In the genomic region with DNA sequence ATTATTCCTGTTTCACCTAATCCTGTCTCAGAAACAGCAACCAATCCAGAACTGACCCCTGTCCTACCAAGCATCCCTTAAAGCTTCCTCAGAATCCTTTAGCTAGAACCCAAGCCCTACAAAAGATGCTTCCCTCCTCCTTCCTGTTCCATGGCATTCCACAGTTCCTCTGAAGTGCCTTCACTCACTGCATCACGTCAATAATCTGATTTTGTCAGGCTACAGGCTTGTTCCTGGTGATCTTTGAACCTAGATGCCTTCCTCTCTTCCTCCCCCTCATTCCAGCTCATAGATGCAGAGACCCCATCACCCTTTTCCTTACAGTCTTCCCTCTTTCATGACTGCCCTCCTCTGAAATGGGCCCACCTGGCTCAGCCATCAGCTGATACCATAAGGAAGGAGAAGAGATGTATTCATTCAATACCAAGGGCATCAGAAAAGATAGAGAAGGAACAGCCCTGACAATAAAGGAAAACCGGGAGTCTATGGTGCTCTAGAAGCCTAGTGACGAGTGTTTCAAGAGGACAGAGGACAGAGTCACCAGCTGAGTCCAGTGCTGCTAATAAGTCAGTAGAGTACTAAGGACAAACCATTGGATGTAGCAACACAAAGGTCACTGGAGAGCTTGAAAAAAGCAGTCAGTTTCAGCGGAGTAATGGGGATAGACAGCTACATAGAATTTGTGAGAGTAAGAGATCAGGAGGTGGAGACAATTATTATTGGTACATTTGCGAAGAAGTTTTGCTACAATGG, we compare ENCODE assay signal across 23 cellular contexts.
A peak's percentile ranks its signal among the peaks of the same experiment; 100 is the strongest.
DNase-seq lines count a peak whose midpoint lies in the region; ATAC-seq, FAIRE-seq and TF ChIP-seq lines count a peak whose summit lies in the region.
"Had no signal": no experiment of that assay in that cellular context is flagged by ENCODE, and none has a peak within 500 bp of the region (broad histone marks: within the 10 kb centered on the region; RNA-seq: fewer than 3 reads in every experiment).

No MANE protein-coding gene starts in this region.

- no peak for TF ChIP-seq CTCF in CD8-positive, alpha-beta T cell (IDR thresholded peaks at IDR 0.05)
- no peak for TF ChIP-seq CTCF in K562 (IDR thresholded peaks at IDR 0.05 in 2 of 3, conservative IDR thresholded peaks at IDR 0.05 in 1 of 3; ENCODE audit: insufficient read depth in 2 of 3, low read depth in 1 of 3, low read length in 3 of 3)
- TF ChIP-seq CTCF in WERI-Rb-1 (IDR thresholded peaks at IDR 0.05; ENCODE audit: low read depth, low read length): no peak

- H3K36me3 Mint-ChIP-seq in activated T-cell treated with anti-CD3 and anti-CD28 coated beads, Interleukin-2, amount 50 U/mL, for 24 hours (ENCODE audit: low read depth): peaks cover 16% of the 10 kb centered on the region
- no peaks in the 10 kb centered on the region for H3K36me3 Mint-ChIP-seq in activated T-cell treated with anti-CD3 and anti-CD28 coated beads, Interleukin-2, amount 50 U/mL, for 72 hours (ENCODE audit: insufficient read depth in 2 of 2)
- peaks cover 35% of the 10 kb centered on the region for H3K36me3 Mint-ChIP-seq in CD8-positive, alpha-beta T cell
- H3K36me3 Mint-ChIP-seq in stimulated activated effector memory CD8-positive, alpha-beta T cell treated with anti-CD3 and anti-CD28 coated beads, Interleukin-12 subunit alpha, Interleukin-12 subunit beta, amount 100 ng/mL, for 72 hours: no peaks in the 10 kb centered on the region

- H3K27ac ChIP-seq in CD8-positive, alpha-beta T cell (ENCODE audit: low read depth, low read length): no peak overlapping the region
- H3K27ac ChIP-seq in K562 (ENCODE audit: extremely low read depth, low read depth, low read length): no peak overlapping the region
- no peak overlapping the region for H3K27ac ChIP-seq in WERI-Rb-1
- H3K27ac ChIP-seq: 22Rv1 had no signal

- H3K27me3 Mint-ChIP-seq in activated T-cell treated with anti-CD3 and anti-CD28 coated beads, Interleukin-2, amount 50 U/mL, for 24 hours: no peaks in the 10 kb centered on the region
- no peaks in the 10 kb centered on the region for H3K27me3 Mint-ChIP-seq in activated T-cell treated with anti-CD3 and anti-CD28 coated beads, Interleukin-2, amount 50 U/mL, for 72 hours (ENCODE audit: low read depth)
- H3K27me3 Mint-ChIP-seq in CD8-positive, alpha-beta T cell (ENCODE audit: low read depth): no peaks in the 10 kb centered on the region

- TF ChIP-seq POLR2A in K562 (conservative IDR thresholded peaks at IDR 0.05): no peak

- no peaks in the 10 kb centered on the region for H3K36me3 ChIP-seq in CD8-positive, alpha-beta T cell (ENCODE audit: insufficient read depth, low read length)
- H3K36me3 ChIP-seq in K562 (ENCODE audit: control insufficient read depth, insufficient read depth, low read length) (peaks cover 26% of the 10 kb centered on the region), H7 (replicated peaks; ENCODE audit: control insufficient read depth, insufficient read depth, low read length) (no peaks in the 10 kb centered on the region), WERI-Rb-1 (peaks cover 4% of the 10 kb centered on the region)
- H3K36me3 ChIP-seq: BE2C had no signal

- H3K4me2 ChIP-seq in K562 (ENCODE audit: insufficient read depth, low read length): no peak overlapping the region
- H3K4me2 ChIP-seq: SK-N-SH had no signal

- no peak for ATAC-seq in activated T-cell treated with anti-CD3 and anti-CD28 coated beads, Interleukin-2, amount 50 U/mL, for 72 hours (replicated peaks in 1 of 2)
- no peak for ATAC-seq in CD8-positive, alpha-beta T cell
- no peak for ATAC-seq in K562
- no peak for ATAC-seq in stimulated activated effector memory CD8-positive, alpha-beta T cell treated with anti-CD3 and anti-CD28 coated beads, Interleukin-12 subunit alpha, Interleukin-12 subunit beta, amount 100 ng/mL, for 72 hours

- H3K4me1 Mint-ChIP-seq in activated T-cell treated with anti-CD3 and anti-CD28 coated beads, Interleukin-2, amount 50 U/mL, for 24 hours (ENCODE audit: low read depth): peaks cover 23% of the 10 kb centered on the region
- peaks cover 13% of the 10 kb centered on the region for H3K4me1 Mint-ChIP-seq in activated T-cell treated with anti-CD3 and anti-CD28 coated beads, Interleukin-2, amount 50 U/mL, for 72 hours (ENCODE audit: low read depth)
- H3K4me1 Mint-ChIP-seq in CD8-positive, alpha-beta T cell (ENCODE audit: low read depth): peaks cover 24% of the 10 kb centered on the region
- H3K4me1 Mint-ChIP-seq in stimulated activated effector memory CD8-positive, alpha-beta T cell treated with anti-CD3 and anti-CD28 coated beads, Interleukin-12 subunit alpha, Interleukin-12 subunit beta, amount 100 ng/mL, for 72 hours: peaks cover 10% of the 10 kb centered on the region

- no peaks in the 10 kb centered on the region for H3K27me3 ChIP-seq in CD8-positive, alpha-beta T cell (ENCODE audit: insufficient read depth, low read length)
- H3K27me3 ChIP-seq in K562 (ENCODE audit: control insufficient read depth in 2 of 2, insufficient read depth in 2 of 2, low read length in 2 of 2) (no peaks in the 10 kb centered on the region), H7 (ENCODE audit: control insufficient read depth, insufficient read depth, low read length) (no peaks in the 10 kb centered on the region), WERI-Rb-1 (ENCODE audit: insufficient read depth, low read depth, severe bottlenecking) (no peaks in the 10 kb centered on the region)
- H3K27me3 ChIP-seq: BE2C had no signal

- H3K4me3 Mint-ChIP-seq in activated T-cell treated with anti-CD3 and anti-CD28 coated beads, Interleukin-2, amount 50 U/mL, for 24 hours: no peak overlapping the region
- no peak overlapping the region for H3K4me3 Mint-ChIP-seq in activated T-cell treated with anti-CD3 and anti-CD28 coated beads, Interleukin-2, amount 50 U/mL, for 72 hours
- no peak overlapping the region for H3K4me3 Mint-ChIP-seq in CD8-positive, alpha-beta T cell
- H3K4me3 Mint-ChIP-seq in stimulated activated effector memory CD8-positive, alpha-beta T cell treated with anti-CD3 and anti-CD28 coated beads, Interleukin-12 subunit alpha, Interleukin-12 subunit beta, amount 100 ng/mL, for 72 hours: no peak overlapping the region
- H3K4me3 Mint-ChIP-seq: HFFc6 had no signal

- no peak overlapping the region for H3K4me3 ChIP-seq in CD8-positive, alpha-beta T cell (ENCODE audit: low read depth, low read length)
- no peak overlapping the region for H3K4me3 ChIP-seq in K562
- no peak overlapping the region for H3K4me3 ChIP-seq in H7 (ENCODE audit: insufficient read depth, low read depth, low read length)
- no peak overlapping the region for H3K4me3 ChIP-seq in WERI-Rb-1 (ENCODE audit: low read depth, low read length)

- CTCF ChIA-PET in CD8-positive, alpha-beta T cell (lab: Charles Lee): interaction anchor here (1.2 to 1.7 kb wide), 2 partner anchors 9 to 10 kb away, joined by 3 to 8 read pairs; no protein-coding TSS in a partner anchor
- CTCF ChIA-PET in K562 (lab: Yijun Ruan, JAX; ENCODE audit: low intra/inter-chr PET ratio): no interaction called here

- no peak for DNase-seq in activated T-cell treated with anti-CD3 and anti-CD28 coated beads, Interleukin-2, amount 50 U/mL, for 24 hours
- no peak for DNase-seq in activated T-cell treated with anti-CD3 and anti-CD28 coated beads, Interleukin-2, amount 50 U/mL, for 72 hours
- no peak for DNase-seq in CD8-positive, alpha-beta T cell
- DNase-seq in K562 (ENCODE audit: extremely low read depth in 1 of 4, low spot score in 3 of 4): no peak
- no peak for DNase-seq in stimulated activated effector memory CD8-positive, alpha-beta T cell treated with anti-CD3 and anti-CD28 coated beads, Interleukin-12 subunit alpha, Interleukin-12 subunit beta, amount 100 ng/mL, for 72 hours (ENCODE audit: low spot score in 2 of 2)
- DNase-seq in H7: no peak
- no peak for DNase-seq in WERI-Rb-1
- DNase-seq in DMS53 (lab: John Stamatoyannopoulos, UW): no peak
- DNase-seq: BE2C; DMS79; HFFc6; NCI-H1417; NCI-H187; NCI-H2107; NCI-H510A; NCI-H748 treated with DMSO at 0.1 percent for 48 hours; NK-92 treated with Interleukin-12 subunit alpha and Interleukin-12 subunit beta, amount 100 ng/mL, for 24 hours; SHP77; SK-N-SH had no signal

- intact Hi-C loops in CD8-positive, alpha-beta T cell (cut with DNase I, micrococcal nuclease): no loop called here
- intact Hi-C loops in K562 (cut with micrococcal nuclease): loop anchor here (5.0 kb wide), 1 partner anchor 139 kb away; the partner anchor contains the start of gene SNRPC

- POLR2A ChIA-PET in CD8-positive, alpha-beta T cell (lab: Charles Lee): no interaction called here
- POLR2A ChIA-PET in K562 (lab: Yijun Ruan, JAX): interaction anchor here (0.5 to 1.5 kb wide), 3 partner anchors 8 to 466 kb away, joined by 3 to 4 read pairs (median 3); no protein-coding TSS in a partner anchor

- H3K79me2 ChIP-seq in K562 (ENCODE audit: control insufficient read depth, insufficient read depth, low read length): peaks cover 48% of the 10 kb centered on the region

- H3K9ac ChIP-seq in K562 (ENCODE audit: insufficient read depth in 1 of 2, low read depth in 2 of 2, low read length in 2 of 2): peak overlapping the region in 1 of 2 experiments; percentile 21; a peak in 1 of 4 replicates
- H3K9ac ChIP-seq: SK-N-SH had no signal

- WGBS in K562 (ENCODE audit: insufficient coverage, low coverage, missing lambda C conversion rate): 57% methylated on average over 5 of the region's 5 CpGs

- no peaks in the 10 kb centered on the region for H3K9me3 ChIP-seq in CD8-positive, alpha-beta T cell (ENCODE audit: low read length)
- H3K9me3 ChIP-seq in K562 (replicated peaks; ENCODE audit: control insufficient read depth, insufficient read depth, low read depth, low read length): no peaks in the 10 kb centered on the region
- H3K9me3 ChIP-seq in WERI-Rb-1 (ENCODE audit: severe bottlenecking): no peaks in the 10 kb centered on the region
- H3K9me3 ChIP-seq: BE2C, SK-N-SH had no signal

- H3K27ac Mint-ChIP-seq in activated T-cell treated with anti-CD3 and anti-CD28 coated beads, Interleukin-2, amount 50 U/mL, for 24 hours: peak overlapping the region; percentile 10
- no peak overlapping the region for H3K27ac Mint-ChIP-seq in activated T-cell treated with anti-CD3 and anti-CD28 coated beads, Interleukin-2, amount 50 U/mL, for 72 hours
- peak overlapping the region; percentile 11 for H3K27ac Mint-ChIP-seq in CD8-positive, alpha-beta T cell
- H3K27ac Mint-ChIP-seq in stimulated activated effector memory CD8-positive, alpha-beta T cell treated with anti-CD3 and anti-CD28 coated beads, Interleukin-12 subunit alpha, Interleukin-12 subunit beta, amount 100 ng/mL, for 72 hours: peak overlapping the region; percentile 26
- H3K27ac Mint-ChIP-seq: HFFc6 had no signal

- in situ Hi-C loops in K562 (cut with MboI): no loop called here

- no peak overlapping the region for H2AFZ ChIP-seq in K562 (ENCODE audit: low read depth, low read length)

- H4K20me1 ChIP-seq in K562 (replicated peaks; ENCODE audit: control insufficient read depth, insufficient read depth, low read length): peaks cover 9% of the 10 kb centered on the region

- TF ChIP-seq EP300 in K562 (IDR thresholded peaks at IDR 0.05; ENCODE audit: low read length): no peak

- no peaks in the 10 kb centered on the region for H3K4me1 ChIP-seq in CD8-positive, alpha-beta T cell (ENCODE audit: insufficient read depth, low read length)
- H3K4me1 ChIP-seq in K562 (replicated peaks in 1 of 2; ENCODE audit: control insufficient read depth in 2 of 2, insufficient read depth in 2 of 2, low read length in 2 of 2): peaks cover 7 to 32% of the 10 kb centered on the region in 2 experiments; a peak in 4 of 5 replicates
- H3K4me1 ChIP-seq: BE2C had no signal

- no TSS peak for BruUV-seq in K562 (replicated peaks; lab: Mats Ljungman, UMichigan)

- no peak for TF ChIP-seq RAD21 in K562 (CRISPR knock-in tag; conservative IDR thresholded peaks at IDR 0.05 in 1 of 2, IDR thresholded peaks at IDR 0.05 in 1 of 2)

- no peak for FAIRE-seq in K562 (lab: Jason Lieb, UNC)
- FAIRE-seq: D721Med, H54, RCC 7860 had no signal

- no peaks in the 10 kb centered on the region for H3K9me1 ChIP-seq in K562 (ENCODE audit: control insufficient read depth, insufficient read depth, low read length)

- no peaks in the 10 kb centered on the region for H3K9me3 Mint-ChIP-seq in activated T-cell treated with anti-CD3 and anti-CD28 coated beads, Interleukin-2, amount 50 U/mL, for 24 hours
- H3K9me3 Mint-ChIP-seq in activated T-cell treated with anti-CD3 and anti-CD28 coated beads, Interleukin-2, amount 50 U/mL, for 72 hours: no peaks in the 10 kb centered on the region
- no peaks in the 10 kb centered on the region for H3K9me3 Mint-ChIP-seq in CD8-positive, alpha-beta T cell
- H3K9me3 Mint-ChIP-seq in stimulated activated effector memory CD8-positive, alpha-beta T cell treated with anti-CD3 and anti-CD28 coated beads, Interleukin-12 subunit alpha, Interleukin-12 subunit beta, amount 100 ng/mL, for 72 hours: no peaks in the 10 kb centered on the region
- H3K9me3 Mint-ChIP-seq: HFFc6 had no signal
